In the genomic region with DNA sequence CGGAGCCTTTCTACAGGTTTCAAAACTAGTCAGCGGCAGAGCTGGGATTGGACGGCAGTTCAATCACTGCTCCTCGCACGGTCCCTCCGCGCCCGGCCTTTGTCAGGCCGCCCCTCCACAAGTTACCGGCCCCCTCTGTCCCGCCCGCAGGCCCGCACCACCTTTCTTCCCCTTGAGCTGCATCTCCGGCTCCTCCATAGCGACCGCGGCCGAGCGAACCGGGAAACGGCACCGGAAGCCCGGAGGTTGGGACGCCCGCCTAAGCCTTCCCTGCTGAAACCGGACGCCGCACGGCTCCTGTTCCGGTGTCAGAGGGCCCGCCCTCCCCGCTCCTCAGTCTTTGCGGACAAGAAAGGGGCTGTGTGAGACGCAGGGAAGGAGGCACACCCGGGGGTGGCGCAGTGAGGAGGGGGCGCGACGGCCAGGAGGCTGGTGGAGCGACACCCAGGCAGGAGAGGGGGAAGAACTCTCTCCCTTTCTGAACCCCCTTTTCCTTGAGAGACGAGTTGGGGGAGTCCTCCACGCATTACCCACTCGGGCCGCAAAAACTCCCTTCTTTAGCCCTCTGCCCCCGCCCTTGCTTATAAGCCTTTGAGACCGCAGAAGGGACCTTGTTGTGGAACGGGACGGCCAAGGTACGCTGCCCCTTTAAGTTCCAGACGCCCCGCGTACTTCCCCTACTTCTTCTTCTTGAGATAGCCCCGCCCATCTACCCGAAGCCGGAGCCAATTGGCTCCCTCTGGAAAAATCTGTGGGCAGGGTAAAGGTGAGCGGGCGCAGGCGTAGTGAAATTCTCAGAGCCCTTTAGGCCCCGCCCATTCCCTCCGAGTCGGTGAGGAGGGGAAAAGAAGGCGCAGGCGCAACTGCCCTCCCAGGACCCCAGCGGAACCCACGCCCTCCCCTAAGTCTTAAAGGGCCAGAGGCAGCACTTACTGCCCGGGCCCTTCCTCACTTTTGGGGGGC, we compare ENCODE assay signal across 8 cellular contexts.
A peak's percentile ranks its signal among the peaks of the same experiment; 100 is the strongest.
DNase-seq lines count a peak whose midpoint lies in the region; ATAC-seq and TF ChIP-seq lines count a peak whose summit lies in the region.

Gene BORCS8 (minus strand): TSS at position 233 of the 963 bp plus-strand sequence. CDS start 35 bp downstream, at position 198.
Gene RFXANK (plus strand): TSS at position 339 of the 963 bp plus-strand sequence. CDS start 1,689 bp downstream, outside the sequence.

- ATAC-seq in GM19035 (IDR thresholded peaks at IDR 0.05; ENCODE audit: unreplicated experiment) (peak; percentile 77), HG03354 (IDR thresholded peaks at IDR 0.05; ENCODE audit: poor library complexity, severe bottlenecking, unreplicated experiment) (peak; percentile 86)
- peak; percentile 87 to 94 for ATAC-seq in activated CD4-positive, CD25-positive, alpha-beta regulatory T cell treated with anti-CD3 and anti-CD28 coated beads, Interleukin-2, amount 50 U/mL, for 24 hours

- DNase-seq in AG09319 (ENCODE audit: extremely low read depth, low read depth) (peak; percentile 97), NCI-H446 treated with DMSO at 0.1 percent for 48 hours (lab: John Stamatoyannopoulos, UW) (peak; percentile 99), cerebellar cortex (ENCODE audit: low spot score) (peak; percentile 100), iris pigment epithelial cell (ENCODE audit: low read depth) (peak; percentile 99)
- peak; percentile 98 for DNase-seq in stimulated activated CD4-positive, alpha-beta T cell treated with anti-CD3 and anti-CD28 coated beads, Interleukin-12 subunit alpha, Interleukin-12 subunit beta, amount 100 ng/mL, for 24 hours (ENCODE audit: low read depth in 2 of 2)

- TF ChIP-seq CTCF in AG09319 (IDR thresholded peaks at IDR 0.05; ENCODE audit: low read depth, low read length) = no peak

Comparison
In these comparisons a context has a peak if more than half of its experiments do, and no peak if none do; other contexts are left out.
1. Peak in every context shown above with its lines: DNase-seq and ATAC-seq.